In genomic region chr16:642189-643049, GRCh38 we compare ENCODE assay signal across 1 cellular context.
A peak's percentile ranks its signal among the peaks of the same experiment; 100 is the strongest.
TF ChIP-seq lines count a peak whose summit lies in the region.

No MANE protein-coding gene starts in this region.

TF ChIP-seq in HepG2, 621 proteins besides CTCF, POLR2A, EP300 and RAD21 (continues in another document):
- no peak for TF ChIP-seq SMARCC2 (IDR thresholded peaks at IDR 0.05)
- no peak for TF ChIP-seq LRRFIP1 (CRISPR knock-in tag; conservative IDR thresholded peaks at IDR 0.05)
- TF ChIP-seq KDM1A (CRISPR knock-in tag; IDR thresholded peaks at IDR 0.05) = no peak; the same call in 1 of the 2 replicates
- no peak for TF ChIP-seq ZNF383 (CRISPR knock-in tag; IDR thresholded peaks at IDR 0.05; ENCODE audit: borderline replicate concordance)
- 0 out of 2 replicates have a peak, but pooled peaks have one; percentile 15 for TF ChIP-seq CHD2 (IDR thresholded peaks at IDR 0.05; ENCODE audit: low read depth, low read length)
- TF ChIP-seq RBAK (CRISPR knock-in tag; IDR thresholded peaks at IDR 0.05) = no peak
- TF ChIP-seq ELF1 (CRISPR knock-in tag; IDR thresholded peaks at IDR 0.05) = peak; percentile 78
- TF ChIP-seq AFF4 (CRISPR knock-in tag; IDR thresholded peaks at IDR 0.05) = peak; percentile 69; the same call in 1 of the 2 replicates
- no peak; the same call in none of the 2 replicates for TF ChIP-seq GMEB1 (CRISPR knock-in tag; IDR thresholded peaks at IDR 0.05; ENCODE audit: borderline replicate concordance)
- no peak for TF ChIP-seq ZBTB21 (CRISPR knock-in tag; IDR thresholded peaks at IDR 0.05)
- TF ChIP-seq MED13 (CRISPR knock-in tag; IDR thresholded peaks at IDR 0.05) = no peak
- TF ChIP-seq ZNF839 (CRISPR knock-in tag; IDR thresholded peaks at IDR 0.05; ENCODE audit: borderline replicate concordance) = no peak
- TF ChIP-seq BRF2 (CRISPR knock-in tag; IDR thresholded peaks at IDR 0.05) = peak; percentile 49; the same call in 1 of the 2 replicates
- peak in 1 of 2 experiments; percentile 19; a peak in 2 of 4 replicates for TF ChIP-seq NR2F1 (CRISPR knock-in tag; IDR thresholded peaks at IDR 0.05)
- no peak for TF ChIP-seq ZNF496 (CRISPR knock-in tag; IDR thresholded peaks at IDR 0.05; ENCODE audit: insufficient replicate concordance)
- TF ChIP-seq ZBTB34 (CRISPR knock-in tag; IDR thresholded peaks at IDR 0.05) = 0 out of 2 replicates have a peak, but pooled peaks have one; percentile 50
- TF ChIP-seq MLXIP (CRISPR knock-in tag; IDR thresholded peaks at IDR 0.05; ENCODE audit: borderline replicate concordance) = peak; percentile 62; the same call in 1 of the 2 replicates
- TF ChIP-seq HNF1B (CRISPR knock-in tag; IDR thresholded peaks at IDR 0.05) = no peak; the same call in 1 of the 2 replicates
- no peak for TF ChIP-seq AHR (CRISPR knock-in tag; IDR thresholded peaks at IDR 0.05)
- no peak for TF ChIP-seq KDM4B (CRISPR knock-in tag; IDR thresholded peaks at IDR 0.05)
- no peak for TF ChIP-seq ZNF253 (CRISPR knock-in tag; IDR thresholded peaks at IDR 0.05; ENCODE audit: borderline replicate concordance)
- no peak for TF ChIP-seq GPN1 (CRISPR knock-in tag; IDR thresholded peaks at IDR 0.05; ENCODE audit: borderline replicate concordance)
- no peak; the same call in 1 of the 2 replicates for TF ChIP-seq ZNF747 (CRISPR knock-in tag; IDR thresholded peaks at IDR 0.05; ENCODE audit: borderline replicate concordance)
- TF ChIP-seq NR1H2 (CRISPR knock-in tag; IDR thresholded peaks at IDR 0.05; ENCODE audit: borderline replicate concordance, low read depth) = no peak
- TF ChIP-seq HHEX (CRISPR knock-in tag; IDR thresholded peaks at IDR 0.05) = no peak
- TF ChIP-seq ZNF746 (CRISPR knock-in tag; IDR thresholded peaks at IDR 0.05) = no peak
- peak; percentile 32; the same call in 1 of the 2 replicates for TF ChIP-seq RXRB (CRISPR knock-in tag; IDR thresholded peaks at IDR 0.05; ENCODE audit: borderline replicate concordance)
- TF ChIP-seq ZNF781 (CRISPR knock-in tag; IDR thresholded peaks at IDR 0.05; ENCODE audit: borderline replicate concordance, not compliant biosample characterization) = no peak
- TF ChIP-seq NFE2L1 (CRISPR knock-in tag; IDR thresholded peaks at IDR 0.05; ENCODE audit: borderline replicate concordance) = no peak
- no peak for TF ChIP-seq ZNF260 (CRISPR knock-in tag; IDR thresholded peaks at IDR 0.05; ENCODE audit: borderline replicate concordance, low read depth)
- TF ChIP-seq MED1 (CRISPR knock-in tag; IDR thresholded peaks at IDR 0.05) = peak; percentile 13
- TF ChIP-seq SYNCRIP (IDR thresholded peaks at IDR 0.05; ENCODE audit: insufficient read depth, low read depth, low read length) = no peak
- peak; percentile 76 for TF ChIP-seq RNF2 (conservative IDR thresholded peaks at IDR 0.05; ENCODE audit: low read depth)
- TF ChIP-seq ZNF326 (CRISPR knock-in tag; IDR thresholded peaks at IDR 0.05; ENCODE audit: borderline replicate concordance) = no peak
- TF ChIP-seq HINFP (CRISPR knock-in tag; IDR thresholded peaks at IDR 0.05; ENCODE audit: low read depth) = 0 out of 2 replicates have a peak, but pooled peaks have one; percentile 36
- TF ChIP-seq MBD4 (IDR thresholded peaks at IDR 0.05; ENCODE audit: borderline replicate concordance, low read length) = no peak
- TF ChIP-seq ZNF101 (CRISPR knock-in tag; IDR thresholded peaks at IDR 0.05; ENCODE audit: borderline replicate concordance, low read depth) = no peak
- 0 out of 2 replicates have a peak, but pooled peaks have one; percentile 13 for TF ChIP-seq ZNF143 (CRISPR knock-in tag; IDR thresholded peaks at IDR 0.05)
- TF ChIP-seq ZNF570 (CRISPR knock-in tag; IDR thresholded peaks at IDR 0.05; ENCODE audit: borderline replicate concordance) = no peak
- peak; percentile 60; the same call in 1 of the 2 replicates for TF ChIP-seq TFE3 (CRISPR knock-in tag; IDR thresholded peaks at IDR 0.05)
- TF ChIP-seq ELF4 (CRISPR knock-in tag; IDR thresholded peaks at IDR 0.05; ENCODE audit: borderline replicate concordance) = no peak
- peak; percentile 82 for TF ChIP-seq ZNF740 (CRISPR knock-in tag; IDR thresholded peaks at IDR 0.05)
- TF ChIP-seq ZNF20 (CRISPR knock-in tag; IDR thresholded peaks at IDR 0.05) = no peak
- TF ChIP-seq NFATC3 (CRISPR knock-in tag; IDR thresholded peaks at IDR 0.05) = no peak
